Comparison of ENCODE assay signal across 8 cellular contexts in genomic region chr10:116787893-116788665, GRCh38. TPM values are rescaled to one million over a fixed set of nuclear protein-coding genes. Genes with fewer than 3 reads are reported as not detected.
DNase-seq lines count a peak whose midpoint lies in the region; ATAC-seq and TF ChIP-seq lines count a peak whose summit lies in the region.

No MANE protein-coding gene starts in this region.

- H3K9me2 ChIP-seq in PC-9 (ENCODE audit: insufficient read depth) = no peaks in the 10 kb centered on the region

- ATAC-seq in GM19395 (IDR thresholded peaks at IDR 0.05; ENCODE audit: unreplicated experiment) (peak; percentile 97), HG03571 (IDR thresholded peaks at IDR 0.05; ENCODE audit: unreplicated experiment) (peak; percentile 92)

- H3K27me3 ChIP-seq in PC-9 (ENCODE audit: insufficient read depth, low read depth) = no peaks in the 10 kb centered on the region

- BruUV-seq in PC-9 (replicated peaks; lab: Mats Ljungman, UMichigan) = no TSS peak

- H3K36me3 Mint-ChIP-seq in CD14-positive monocyte (no peaks in the 10 kb centered on the region), nephron (ENCODE audit: low read depth) (no peaks in the 10 kb centered on the region)

- H3K4me3 Mint-ChIP-seq in CD14-positive monocyte = peak overlapping the region; percentile 31 to 82
- H3K4me3 Mint-ChIP-seq in nephron = peak overlapping the region; percentile 15 to 48 (median 27)

- no peak for DNase-seq in CD14-positive monocyte (ENCODE audit: low spot score)
- peak in 1 of 2 experiments; percentile 59 for DNase-seq in PC-9
- DNase-seq in activated T-cell treated with anti-CD3 and anti-CD28 coated beads, Interleukin-2, amount 50 U/mL, for 48 hours = peak; percentile 85
- peak; percentile 64 for DNase-seq in fibroblast of mammary gland (ENCODE audit: low read depth)
- DNase-seq in stimulated activated naive CD4-positive, alpha-beta T cell (lab: John Stamatoyannopoulos, UW) = peak; percentile 52 to 83 (median 64)

- H3K79me2 ChIP-seq in PC-9 (ENCODE audit: low read depth) = no peaks in the 10 kb centered on the region

- CTCF ChIA-PET in PC-9 (lab: Charles Lee) = interaction anchor here (0.6 to 0.9 kb wide), 3 partner anchors 10 to 140 kb away, joined by 3 to 6 read pairs (median 5); no protein-coding TSS in a partner anchor

- no peak overlapping the region for H2AFZ ChIP-seq in PC-9

- intact Hi-C loops in CD14-positive monocyte (cut with micrococcal nuclease) = no loop called here
- intact Hi-C loops in PC-9 (cut with micrococcal nuclease; ENCODE audit: unreplicated experiment) = loop anchor here (1.0 kb wide), 1 partner anchor 106 kb away; no protein-coding TSS in a partner anchor

- no peaks in the 10 kb centered on the region for H3K36me3 ChIP-seq in PC-9 (ENCODE audit: low read depth)

- H3K4me3 ChIP-seq in PC-9 (no peak overlapping the region), fibroblast of mammary gland (ENCODE audit: control insufficient read depth, low read depth, low read length) (peak overlapping the region; percentile 18)

- no peaks in the 10 kb centered on the region for H4K20me1 ChIP-seq in PC-9 (ENCODE audit: insufficient read depth)

- TF ChIP-seq CTCF in CD14-positive monocyte (IDR thresholded peaks at IDR 0.05) (peak; percentile 99), PC-9 (conservative IDR thresholded peaks at IDR 0.05) (peak; percentile 98), fibroblast of mammary gland (conservative IDR thresholded peaks at IDR 0.05; ENCODE audit: control insufficient read depth, insufficient read depth, low read depth, low read length) (peak; percentile 85), nephron (IDR thresholded peaks at IDR 0.05; ENCODE audit: unreplicated experiment in 3 of 3) (peak; percentile 99 to 100 (median 99))

- H3K4me1 Mint-ChIP-seq in CD14-positive monocyte (peaks cover 6% of the 10 kb centered on the region), nephron (peaks cover 26% of the 10 kb centered on the region)

- peak overlapping the region; percentile 51 for H3K4me2 ChIP-seq in PC-9

- no peaks in the 10 kb centered on the region for H3K9me3 ChIP-seq in PC-9 (ENCODE audit: insufficient read depth, low read depth)

- POLR2A ChIA-PET in PC-9 (lab: Charles Lee; ENCODE audit: unreplicated experiment) = interaction anchor here (0.7 kb wide), 1 partner anchor 45 kb away, joined by 3 read pairs; no protein-coding TSS in a partner anchor

- H3K27ac ChIP-seq in PC-9 = no peak overlapping the region

- H3F3A ChIP-seq in PC-9 (ENCODE audit: insufficient read depth, low read depth) = no peaks in the 10 kb centered on the region

- H3K27me3 Mint-ChIP-seq in CD14-positive monocyte (ENCODE audit: low read depth in 3 of 3) (peaks cover 23 to 39% (median 30%) of the 10 kb centered on the region in 3 donors), nephron (ENCODE audit: low read depth) (peaks cover 55% of the 10 kb centered on the region)

- no peaks in the 10 kb centered on the region for H3K4me1 ChIP-seq in PC-9 (replicated peaks; ENCODE audit: insufficient read depth)

- H3K27ac Mint-ChIP-seq in CD14-positive monocyte (no peak overlapping the region), nephron (no peak overlapping the region)

- H3K9me3 Mint-ChIP-seq in CD14-positive monocyte (peaks cover 0 to 2% (median 0%) of the 10 kb centered on the region in 7 donors), nephron (peaks cover 3% of the 10 kb centered on the region)

RNA-seq across cellular contexts. Expression of gene HSPA12A, which starts 45.7 kb away (rescaled TPM):
- polyA plus RNA-seq in CD14-positive monocyte = not detected
- total RNA-seq in PC-9 (2021) = 11.3 and 12.1 TPM in 2 replicates
